12 cellular contexts compared by ENCODE assay signal in genomic region chr13:77724092-77724491, GRCh38.
A peak's percentile ranks its signal among the peaks of the same experiment; 100 is the strongest.
DNase-seq lines count a peak whose midpoint lies in the region; ATAC-seq and TF ChIP-seq lines count a peak whose summit lies in the region.
"Had no signal": no experiment of that assay in that cellular context is flagged by ENCODE, and none has a peak within 500 bp of the region (broad histone marks: within the 10 kb centered on the region; RNA-seq: fewer than 3 reads in every experiment).

No MANE protein-coding gene starts in this region.

- TF ChIP-seq CTCF in GM10248 (IDR thresholded peaks at IDR 0.05; ENCODE audit: control extremely low read depth, extremely low read depth, low read depth, missing control alignments): no peak

- CTCF ChIA-PET in GM10248 (lab: Yijun Ruan, JAX): interaction anchor here (0.9 to 1.5 kb wide), 2 partner anchors 22 to 131 kb away, joined by 3 read pairs; no protein-coding TSS in a partner anchor

- DNase-seq in central memory CD4-positive, alpha-beta T cell: peak; percentile 13
- DNase-seq in GM10248 (ENCODE audit: extremely low spot score) (no peak), NCI-H524 (lab: John Stamatoyannopoulos, UW) (no peak)
- DNase-seq: activated CD4-positive, CD25-positive, alpha-beta regulatory T cell; Kasumi-1; left ventricle myocardium superior; NCI-H187 treated with DMSO at 0.1 percent for 48 hours; NK-92 treated with Interleukin-12 subunit alpha and Interleukin-12 subunit beta, amount 100 ng/mL, for 24 hours had no signal

- POLR2A ChIA-PET in GM10248 (lab: Yijun Ruan, JAX): no interaction called here

- ATAC-seq in GM18520 (IDR thresholded peaks at IDR 0.05; ENCODE audit: unreplicated experiment) (peak; percentile 79), GM19397 (IDR thresholded peaks at IDR 0.05; ENCODE audit: unreplicated experiment) (peak; percentile 65), HG03064 (IDR thresholded peaks at IDR 0.05; ENCODE audit: low read depth, unreplicated experiment) (peak; percentile 53), SK-N-SH treated with all-trans-retinoic acid at 6 μM for 48 hours (no peak)
- ATAC-seq: left ventricle myocardium superior had no signal

TF ChIP-seq in SK-N-SH treated with all-trans-retinoic acid at 6 μM for 48 hours, 23 proteins besides CTCF, POLR2A, EP300 and RAD21:
- TF ChIP-seq ZC3H10 (CRISPR knock-in tag; IDR thresholded peaks at IDR 0.05): no peak
- TF ChIP-seq CSDC2 (CRISPR knock-in tag; IDR thresholded peaks at IDR 0.05): no peak
- no peak for TF ChIP-seq TSHZ2 (CRISPR knock-in tag; IDR thresholded peaks at IDR 0.05)
- TF ChIP-seq ESRRG (CRISPR knock-in tag; IDR thresholded peaks at IDR 0.05): no peak
- no peak for TF ChIP-seq PATZ1 (CRISPR knock-in tag; IDR thresholded peaks at IDR 0.05; ENCODE audit: borderline replicate concordance)
